ENCODE assay signal across 1 cellular context in genomic region chr7:102973096-102973802, GRCh38.
A peak's percentile ranks its signal among the peaks of the same experiment; 100 is the strongest.
TF ChIP-seq lines count a peak whose summit lies in the region.

No MANE protein-coding gene starts in this region.

TF ChIP-seq in K562, 482 proteins besides CTCF, POLR2A, EP300 and RAD21 (continued from another document and continues in another):
- TF ChIP-seq MTA1 (IDR thresholded peaks at IDR 0.05; ENCODE audit: borderline replicate concordance) (peak; percentile 65; the same call in 1 of the 2 replicates), PHB2 (IDR thresholded peaks at IDR 0.05; ENCODE audit: low read depth) (no peak), CBX2 (IDR thresholded peaks at IDR 0.05; ENCODE audit: insufficient read depth, low read length, poor library complexity, severe bottlenecking) (no peak), NCOA4 (IDR thresholded peaks at IDR 0.05; ENCODE audit: partially characterized antibody) (no peak), KLF13 (tag; IDR thresholded peaks at IDR 0.05; ENCODE audit: borderline replicate concordance, low read depth) (peak; percentile 39; the same call in 1 of the 2 replicates), ZNF592 (IDR thresholded peaks at IDR 0.05) (peak; percentile 93), CREBBP (IDR thresholded peaks at IDR 0.05; ENCODE audit: low read depth, low read length) (no peak), MEF2D (tag; conservative IDR thresholded peaks at IDR 0.05; ENCODE audit: low read depth) (peak; percentile 64; the same call in 1 of the 2 replicates), NFE2L1 (tag; IDR thresholded peaks at IDR 0.05; ENCODE audit: borderline replicate concordance, low read depth) (peak; percentile 92), ATF7 (IDR thresholded peaks at IDR 0.05) (peak; percentile 91), DDX20 (tag; IDR thresholded peaks at IDR 0.05; ENCODE audit: low read depth) (peak; percentile 50; the same call in 1 of the 2 replicates), ZNF354B (CRISPR knock-in tag; IDR thresholded peaks at IDR 0.05) (peak; percentile 51; the same call in 1 of the 2 replicates), TAF1 (IDR thresholded peaks at IDR 0.05; ENCODE audit: control insufficient read depth, extremely low read depth, insufficient read depth, low read length, severe bottlenecking) (peak; percentile 91), MXD1 (CRISPR knock-in tag; IDR thresholded peaks at IDR 0.05; ENCODE audit: borderline replicate concordance, poor library complexity, severe bottlenecking) (no peak), NR4A1 (CRISPR knock-in tag; IDR thresholded peaks at IDR 0.05) (no peak), NR4A1 (tag; IDR thresholded peaks at IDR 0.05) (0 out of 2 replicates have a peak, but pooled peaks have one; percentile 76), ARID1B (IDR thresholded peaks at IDR 0.05) (peak; percentile 73), ZNF766 (CRISPR knock-in tag; conservative IDR thresholded peaks at IDR 0.05) (peak; percentile 67; the same call in 1 of the 2 replicates), ZNF589 (CRISPR knock-in tag; IDR thresholded peaks at IDR 0.05; ENCODE audit: low read depth) (peak; percentile 89), DPF2 (IDR thresholded peaks at IDR 0.05) (peak; percentile 85), ZNF75A (CRISPR knock-in tag; IDR thresholded peaks at IDR 0.05) (peak; percentile 69; the same call in 1 of the 2 replicates), DEAF1 (CRISPR knock-in tag; IDR thresholded peaks at IDR 0.05) (peak; percentile 35; the same call in 1 of the 2 replicates), TAL1 (IDR thresholded peaks at IDR 0.05) (peak; percentile 31; the same call in 1 of the 2 replicates), CHD1 (IDR thresholded peaks at IDR 0.05; ENCODE audit: low read length) (peak; percentile 42), TARDBP (IDR thresholded peaks at IDR 0.05) (0 out of 2 replicates have a peak, but pooled peaks have one; percentile 33), MYC (IDR thresholded peaks at IDR 0.05; ENCODE audit: low read depth, low read length) (peak; percentile 89; the same call in 1 of the 2 replicates), MYC (CRISPR knock-in tag; IDR thresholded peaks at IDR 0.05; ENCODE audit: borderline replicate concordance, low read depth) (no peak), FOXJ2 (tag; IDR thresholded peaks at IDR 0.05) (peak; percentile 81), GATAD2A (IDR thresholded peaks at IDR 0.05) (0 out of 2 replicates have a peak, but pooled peaks have one; percentile 35), SRF (CRISPR knock-in tag; IDR thresholded peaks at IDR 0.05) (peak in 1 of 2 experiments; percentile 81; a peak in 1 of 4 replicates), ZNF384 (IDR thresholded peaks at IDR 0.05; ENCODE audit: low read depth, low read length) (0 out of 2 replicates have a peak, but pooled peaks have one; percentile 5), FOXA3 (CRISPR knock-in tag; conservative IDR thresholded peaks at IDR 0.05 in 1 of 2, IDR thresholded peaks at IDR 0.05 in 1 of 2) (no peak; a peak in 1 of 4 replicates), CEBPG (CRISPR knock-in tag; IDR thresholded peaks at IDR 0.05) (peak; percentile 91), CEBPG (tag; conservative IDR thresholded peaks at IDR 0.05 in 1 of 2, IDR thresholded peaks at IDR 0.05 in 1 of 2) (peak; percentile 72 to 92), NONO (IDR thresholded peaks at IDR 0.05; ENCODE audit: low read depth in 2 of 2, low read length in 1 of 2) (0 out of 4 replicates have a peak, but pooled peaks of 1 of the 2 experiments have one; percentile 15), ZNF224 (CRISPR knock-in tag; IDR thresholded peaks at IDR 0.05) (no peak), ETS1 (conservative IDR thresholded peaks at IDR 0.05; ENCODE audit: control insufficient read depth, low read depth, low read length) (peak; percentile 68), POLR2H (tag; IDR thresholded peaks at IDR 0.05; ENCODE audit: low read depth) (peak; percentile 98), HCFC1 (IDR thresholded peaks at IDR 0.05; ENCODE audit: low read depth, low read length) (peak; percentile 58), NR2C1 (IDR thresholded peaks at IDR 0.05) (no peak), NR2C1 (tag; IDR thresholded peaks at IDR 0.05) (peak; percentile 42; the same call in 1 of the 2 replicates), ELK3 (CRISPR knock-in tag; IDR thresholded peaks at IDR 0.05) (0 out of 2 replicates have a peak, but pooled peaks have one; percentile 28), ZBTB17 (CRISPR knock-in tag; IDR thresholded peaks at IDR 0.05) (0 out of 2 replicates have a peak, but pooled peaks have one; percentile 6), FOXK1 (CRISPR knock-in tag; IDR thresholded peaks at IDR 0.05; ENCODE audit: borderline replicate concordance) (peak; percentile 90), MAFF (IDR thresholded peaks at IDR 0.05; ENCODE audit: low read length) (peak; percentile 96), KLF6 (CRISPR knock-in tag; IDR thresholded peaks at IDR 0.05; ENCODE audit: borderline replicate concordance) (peak; percentile 30; the same call in 1 of the 2 replicates), KLF16 (IDR thresholded peaks at IDR 0.05) (peak; percentile 22; the same call in 1 of the 2 replicates), JUN (IDR thresholded peaks at IDR 0.05; ENCODE audit: borderline replicate concordance, low read depth, low read length) (peak; percentile 85), JUN (CRISPR knock-in tag; IDR thresholded peaks at IDR 0.05; ENCODE audit: borderline replicate concordance) (peak; percentile 71; the same call in 1 of the 2 replicates), NBN (IDR thresholded peaks at IDR 0.05; ENCODE audit: low read depth) (peak; percentile 94), OTX1 (CRISPR knock-in tag; IDR thresholded peaks at IDR 0.05) (0 out of 2 replicates have a peak, but pooled peaks have one; percentile 49), TEAD4 (IDR thresholded peaks at IDR 0.05; ENCODE audit: low read length) (peak; percentile 75), TEAD4 (CRISPR knock-in tag; IDR thresholded peaks at IDR 0.05; ENCODE audit: borderline replicate concordance) (no peak), MXI1 (IDR thresholded peaks at IDR 0.05; ENCODE audit: low read depth, low read length) (no peak), NFATC3 (IDR thresholded peaks at IDR 0.05) (peak; percentile 49; the same call in 1 of the 2 replicates), RNF219 (CRISPR knock-in tag; IDR thresholded peaks at IDR 0.05) (no peak), NUFIP1 (IDR thresholded peaks at IDR 0.05; ENCODE audit: partially characterized antibody) (peak; percentile 30), ETV5 (CRISPR knock-in tag; IDR thresholded peaks at IDR 0.05; ENCODE audit: low read depth) (peak; percentile 96), GATA2 (CRISPR knock-in tag; IDR thresholded peaks at IDR 0.05) (peak; percentile 65; the same call in 1 of the 2 replicates), ZNF79 (CRISPR knock-in tag; IDR thresholded peaks at IDR 0.05; ENCODE audit: low read depth) (no peak), SMARCC2 (IDR thresholded peaks at IDR 0.05; ENCODE audit: low read depth) (peak; percentile 85)
